Comparison of ENCODE assay signal across 23 cellular contexts in genomic region chr18:41347057-41347456, GRCh38.
A peak's percentile ranks its signal among the peaks of the same experiment; 100 is the strongest.
DNase-seq lines count a peak whose midpoint lies in the region; ATAC-seq, FAIRE-seq and TF ChIP-seq lines count a peak whose summit lies in the region.
"Had no signal": no experiment of that assay in that cellular context is flagged by ENCODE, and none has a peak within 500 bp of the region (broad histone marks: within the 10 kb centered on the region; RNA-seq: fewer than 3 reads in every experiment).

No MANE protein-coding gene starts in this region.

- POLR2A ChIA-PET in AG04450 (lab: Yijun Ruan, JAX): interaction anchor here (0.9 kb wide), 1 partner anchor 1026 kb away, joined by 3 read pairs; no protein-coding TSS in a partner anchor
- POLR2A ChIA-PET in HepG2 (lab: Yijun Ruan, JAX): no interaction called here

- H3K9me3 ChIP-seq in AG04450 (ENCODE audit: control insufficient read depth, insufficient read depth, low read length) (no peaks in the 10 kb centered on the region), HepG2 (ENCODE audit: low read length) (no peaks in the 10 kb centered on the region)
- H3K9me3 ChIP-seq: A549; BLaER1 treated with 17β-estradiol and CSF1 and Interleukin-3, amounts not matched to agents 10 nM and 100 nM; colonic mucosa; esophagus muscularis mucosa had no signal

- TF ChIP-seq EP300 in HepG2 (IDR thresholded peaks at IDR 0.05; ENCODE audit: low read depth in 2 of 2, low read length in 2 of 2): no peak
- no peak for TF ChIP-seq EP300 in HepG2 (CRISPR knock-in tag; IDR thresholded peaks at IDR 0.05; ENCODE audit: borderline replicate concordance)

- H3K36me3 ChIP-seq in HepG2 (replicated peaks in 1 of 2; ENCODE audit: control insufficient read depth in 1 of 2, insufficient read depth in 2 of 2, low read length in 2 of 2): no peaks in the 10 kb centered on the region
- H3K36me3 ChIP-seq: BLaER1 treated with 17β-estradiol and CSF1 and Interleukin-3, amounts not matched to agents 10 nM and 100 nM; colonic mucosa; esophagus muscularis mucosa; WERI-Rb-1 had no signal

- 19% methylated on average over 3 of the region's 3 CpGs for WGBS in HepG2 (ENCODE audit: low lambda C conversion rate)

- H2AFZ ChIP-seq in HepG2 (ENCODE audit: low read length): no peak overlapping the region

- no peaks in the 10 kb centered on the region for H3K79me2 ChIP-seq in HepG2 (ENCODE audit: insufficient read depth, low read length)

- intact Hi-C loops in HepG2 (cut with micrococcal nuclease; ENCODE audit: unreplicated experiment): no loop called here

- in situ Hi-C loops in HepG2 (cut with HindIII; ENCODE audit: extremely low pct_ligation_motif_present, low pct_unique_long_range_greater_than_20kb): no loop called here

- no peak overlapping the region for H3K9ac ChIP-seq in HepG2 (ENCODE audit: insufficient read depth, low read depth, low read length)
- H3K9ac ChIP-seq: BLaER1 treated with 17β-estradiol and CSF1 and Interleukin-3, amounts not matched to agents 10 nM and 100 nM had no signal

- no peaks in the 10 kb centered on the region for H4K20me1 ChIP-seq in HepG2 (ENCODE audit: insufficient read depth, low read length)
- H4K20me1 ChIP-seq: BLaER1 treated with 17β-estradiol and CSF1 and Interleukin-3, amounts not matched to agents 10 nM and 100 nM had no signal

- DNase-seq in AG04450 (ENCODE audit: low read depth, low spot score) (peak; percentile 81), HT1080 (ENCODE audit: low read depth) (peak; percentile 51), astrocyte of the hippocampus (ENCODE audit: low read depth, low spot score) (peak; percentile 73), iris pigment epithelial cell (ENCODE audit: low read depth) (peak; percentile 87), HepG2 (ENCODE audit: low spot score) (no peak), NCI-H2107 treated with DMSO at 0.1 percent for 48 hours (lab: John Stamatoyannopoulos, UW; ENCODE audit: unreplicated experiment) (no peak)
- DNase-seq: activated CD4-positive, alpha-beta T cell treated with anti-CD3 and anti-CD28 coated beads, Interleukin-2, amount 10 ng/mL, durations not matched to agents 24 days and 14 days; activated naive CD4-positive, alpha-beta T cell treated with anti-CD3 and anti-CD28 coated beads for 36 hours; activated T-cell treated with anti-CD3 and anti-CD28 coated beads, Interleukin-2, amount 50 U/mL, for 48 hours; Calu3; colonic mucosa; NCI-H2081; OCI-M1; T-helper 9 cell; WERI-Rb-1 had no signal

- TF ChIP-seq CTCF in AG04450 (IDR thresholded peaks at IDR 0.05; ENCODE audit: low read depth, low read length) (no peak), HepG2 (CRISPR knock-in tag; IDR thresholded peaks at IDR 0.05) (no peak)

- no TSS peak for BruUV-seq in HepG2 (replicated peaks; lab: Mats Ljungman, UMichigan)

- CTCF ChIA-PET in AG04450 (lab: Charles Lee): no interaction called here
- CTCF ChIA-PET in HepG2 (lab: Yijun Ruan, JAX; ENCODE audit: low intra/inter-chr PET ratio, low total read pairs): no interaction called here

- H3K4me1 ChIP-seq in HepG2 (ENCODE audit: insufficient read depth, low read length): peaks cover 8% of the 10 kb centered on the region; the same call in 1 of the 2 replicates
- H3K4me1 ChIP-seq: A549; BLaER1 treated with 17β-estradiol and CSF1 and Interleukin-3, amounts not matched to agents 10 nM and 100 nM; colonic mucosa; esophagus muscularis mucosa had no signal

- no peak for TF ChIP-seq POLR2A in HepG2 (IDR thresholded peaks at IDR 0.05; ENCODE audit: insufficient read depth in 1 of 2, low read depth in 2 of 2, low read length in 2 of 2)

- no peaks in the 10 kb centered on the region for H3K27me3 ChIP-seq in AG04450 (ENCODE audit: control insufficient read depth, insufficient read depth, low read length)
- H3K27me3 ChIP-seq in HepG2 (ENCODE audit: control insufficient read depth in 1 of 2, insufficient read depth in 2 of 2, low read length in 2 of 2): no peaks in the 10 kb centered on the region
- H3K27me3 ChIP-seq: BLaER1 treated with 17β-estradiol and CSF1 and Interleukin-3, amounts not matched to agents 10 nM and 100 nM; colonic mucosa; esophagus muscularis mucosa had no signal

- no peak for FAIRE-seq in HepG2 (lab: Jason Lieb, UNC)
- FAIRE-seq: A549 had no signal

- H3K27ac ChIP-seq in AG04450 (ENCODE audit: low read depth, low read length): no peak overlapping the region
- no peak overlapping the region for H3K27ac ChIP-seq in HepG2 (ENCODE audit: extremely low read length, insufficient read depth, low read length)
- H3K27ac ChIP-seq: A549; BLaER1 treated with 17β-estradiol and CSF1 and Interleukin-3, amounts not matched to agents 10 nM and 100 nM; colonic mucosa; esophagus muscularis mucosa; HL-60; WERI-Rb-1 had no signal

- H3K4me3 ChIP-seq in AG04450 (ENCODE audit: low read depth, low read length) (no peak overlapping the region), HepG2 (replicated peaks in 1 of 3; ENCODE audit: insufficient read depth in 1 of 3, low read depth in 2 of 3, low read length in 3 of 3) (no peak overlapping the region)
- H3K4me3 ChIP-seq: A549; BLaER1 treated with 17β-estradiol and CSF1 and Interleukin-3, amounts not matched to agents 10 nM and 100 nM; colonic mucosa; esophagus muscularis mucosa had no signal

- H3K4me2 ChIP-seq in HepG2 (ENCODE audit: low read depth, low read length): no peak overlapping the region
- H3K4me2 ChIP-seq: A549; BLaER1 treated with 17β-estradiol and CSF1 and Interleukin-3, amounts not matched to agents 10 nM and 100 nM had no signal

- TF ChIP-seq RAD21 in HepG2 (CRISPR knock-in tag; IDR thresholded peaks at IDR 0.05): no peak

- ATAC-seq in GM19467 (IDR thresholded peaks at IDR 0.05; ENCODE audit: unreplicated experiment) (no peak), GM19324 (IDR thresholded peaks at IDR 0.05; ENCODE audit: low FRiP score, unreplicated experiment) (no peak), HepG2 (no peak)
- ATAC-seq: A549, HCT116, sciatic nerve had no signal

TF ChIP-seq in HepG2, 621 proteins besides CTCF, POLR2A, EP300 and RAD21:
- TF ChIP-seq FOXO1 (CRISPR knock-in tag; IDR thresholded peaks at IDR 0.05) (no peak), TCF7L2 (IDR thresholded peaks at IDR 0.05; ENCODE audit: low read depth, low read length) (no peak), TCF7 (IDR thresholded peaks at IDR 0.05; ENCODE audit: low read depth) (no peak), ZNF121 (CRISPR knock-in tag; IDR thresholded peaks at IDR 0.05) (no peak)

Comparison
In these comparisons a context has a peak if more than half of its experiments do, and no peak if none do; other contexts are left out.
1. DNase-seq: peak in AG04450 (single experiment), HT1080 (single experiment), astrocyte of the hippocampus (single experiment) and iris pigment epithelial cell (single experiment); none in HepG2 (single experiment) and NCI-H2107 treated with DMSO at 0.1 percent for 48 hours (single experiment).